8 cellular contexts compared by ENCODE assay signal in genomic region chr10:103451871-103452713, GRCh38. TPM values are rescaled to one million over a fixed set of nuclear protein-coding genes. Genes with fewer than 3 reads are reported as not detected.
A peak's percentile ranks its signal among the peaks of the same experiment; 100 is the strongest.
DNase-seq lines count a peak whose midpoint lies in the region; ATAC-seq, FAIRE-seq and TF ChIP-seq lines count a peak whose summit lies in the region.

Gene CALHM2, minus strand, starts transcription at chr10:103452370. Its CDS starts 2,429 bp downstream, at chr10:103449941.

- H3K4me1 ChIP-seq in mucosa of stomach (ENCODE audit: control insufficient read depth, insufficient read depth, low read length) = peaks cover 4% of the 10 kb centered on the region

- peak; percentile 90 for FAIRE-seq in GM12891 (lab: Jason Lieb, UNC)

- no peak for TF ChIP-seq POLR2A in GM12891 (IDR thresholded peaks at IDR 0.05; ENCODE audit: low read depth, low read length)

- DNase-seq in GM12891 (ENCODE audit: insufficient read length, low spot score) (peak; percentile 89), NCI-H748 (lab: John Stamatoyannopoulos, UW; ENCODE audit: unreplicated experiment) (peak; percentile 56), activated T-cell treated with anti-CD3 and anti-CD28 coated beads for 24 hours (ENCODE audit: low read depth) (peak; percentile 57), epithelial cell of esophagus (ENCODE audit: low read depth) (peak; percentile 54), glomerular visceral epithelial cell (ENCODE audit: extremely low spot score) (no peak)
- peak; percentile 13 to 43 for DNase-seq in stimulated activated CD8-positive, alpha-beta memory T cell treated with anti-CD3 and anti-CD28 coated beads, Interleukin-7, amount 100 ng/mL, for 4 hours (ENCODE audit: low read depth in 2 of 2)

- ATAC-seq in HG02678 (IDR thresholded peaks at IDR 0.05; ENCODE audit: unreplicated experiment) = peak; percentile 76

- H3K4me3 ChIP-seq in epithelial cell of esophagus (ENCODE audit: low read length) (peak within 1 kb of the TSS; percentile 34), mucosa of stomach (ENCODE audit: low read length) (peak within 1 kb of the TSS; percentile 46)

- H3K36me3 ChIP-seq in mucosa of stomach (ENCODE audit: control insufficient read depth, insufficient read depth, low read length) = peaks cover 4% of the 10 kb centered on the region

- H3K27me3 ChIP-seq in mucosa of stomach (ENCODE audit: control insufficient read depth, insufficient read depth, low read length) = peaks cover 6% of the 10 kb centered on the region

- no peak for TF ChIP-seq CTCF in epithelial cell of esophagus (IDR thresholded peaks at IDR 0.05; ENCODE audit: insufficient read depth, low read depth, low read length, missing control alignments)

- H3K9me3 ChIP-seq in mucosa of stomach (ENCODE audit: control insufficient read depth, low read length) = no peaks in the 10 kb centered on the region

- peak within 1 kb of the TSS; percentile 64 for H3K9ac ChIP-seq in mucosa of stomach (ENCODE audit: low read length)

TF ChIP-seq in GM12891, 5 proteins besides CTCF, POLR2A, EP300 and RAD21:
- TF ChIP-seq POLR2AphosphoS5 (IDR thresholded peaks at IDR 0.05; ENCODE audit: low read depth, low read length) (0 out of 2 replicates have a peak, but pooled peaks have one; percentile 0), SPI1 (IDR thresholded peaks at IDR 0.05; ENCODE audit: low read depth, low read length) (peak; percentile 43), TAF1 (IDR thresholded peaks at IDR 0.05; ENCODE audit: low read depth, low read length) (no peak)

RNA-seq across cellular contexts. Expression of gene CALHM2, which starts in this region (rescaled TPM):
- 5.1 TPM for polyA plus RNA-seq in GM12891 (2012; ENCODE audit: low read depth, missing spikeins)
